ENCODE assay signal across 1 cellular context in the genomic region with DNA sequence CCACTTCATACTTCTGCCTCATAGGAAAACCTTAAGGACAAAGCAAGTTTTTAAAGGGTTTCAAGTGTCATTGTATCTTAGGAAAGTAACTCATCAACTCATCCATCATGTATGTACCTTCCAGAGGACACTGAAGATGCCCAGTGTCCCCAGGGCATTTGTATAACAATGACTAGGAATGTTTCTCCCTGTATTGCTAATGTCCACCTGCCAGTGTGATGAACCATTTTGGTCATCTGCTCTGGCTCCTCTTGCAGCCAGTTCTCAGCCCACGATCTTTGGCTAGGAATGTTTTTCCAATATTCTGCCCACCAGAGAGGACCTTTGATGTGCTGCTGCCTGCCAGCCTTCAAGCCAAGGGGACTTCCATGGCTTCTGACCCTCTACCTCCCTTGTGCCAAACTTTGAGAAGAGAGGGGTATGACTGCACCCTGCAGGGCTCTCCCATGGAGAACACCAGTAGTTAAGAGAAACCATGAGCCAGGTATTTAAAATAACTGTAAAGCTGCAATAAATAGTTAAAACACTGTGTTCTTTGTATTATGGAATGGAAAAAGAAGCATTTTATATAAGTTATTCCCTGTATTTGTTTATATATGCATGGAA.
A peak's percentile ranks its signal among the peaks of the same experiment; 100 is the strongest.
TF ChIP-seq lines count a peak whose summit lies in the region.

No MANE protein-coding gene starts in this region.

TF ChIP-seq in H1, 55 proteins besides CTCF, POLR2A, EP300 and RAD21:
- TF ChIP-seq SUZ12 (IDR thresholded peaks at IDR 0.05; ENCODE audit: low read length) (no peak), ASH2L (IDR thresholded peaks at IDR 0.05; ENCODE audit: low read length) (no peak), TEAD4 (IDR thresholded peaks at IDR 0.05; ENCODE audit: low read depth, low read length) (0 out of 2 replicates have a peak, but pooled peaks have one; percentile 34)
TF ChIP-seq in H1: peak in this region for 1.
